1 cellular context compared by ENCODE assay signal in the genomic region with DNA sequence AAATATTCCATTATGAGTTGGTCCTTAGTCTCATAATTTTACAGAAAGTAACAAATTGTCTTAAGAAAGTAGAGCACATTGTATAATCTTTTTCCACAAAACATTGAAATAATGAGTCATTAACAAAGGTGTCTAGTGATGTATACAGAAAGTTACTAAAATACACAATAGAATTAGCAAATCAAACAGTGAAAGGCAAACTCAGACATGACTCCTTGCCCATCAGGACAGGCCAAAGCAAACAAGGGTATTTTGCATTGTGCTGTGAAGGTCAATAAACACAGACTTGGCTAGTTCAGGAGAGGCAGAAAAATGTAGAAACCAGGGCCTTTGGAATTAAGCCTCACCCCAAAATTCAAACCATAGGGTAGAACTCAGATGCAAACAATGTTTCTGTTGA.
TF ChIP-seq lines count a peak whose summit lies in the region.

No MANE protein-coding gene starts in this region.

TF ChIP-seq in HepG2, 621 proteins besides CTCF, POLR2A, EP300 and RAD21 (continues in another document):
- TF ChIP-seq, protein P1, sequence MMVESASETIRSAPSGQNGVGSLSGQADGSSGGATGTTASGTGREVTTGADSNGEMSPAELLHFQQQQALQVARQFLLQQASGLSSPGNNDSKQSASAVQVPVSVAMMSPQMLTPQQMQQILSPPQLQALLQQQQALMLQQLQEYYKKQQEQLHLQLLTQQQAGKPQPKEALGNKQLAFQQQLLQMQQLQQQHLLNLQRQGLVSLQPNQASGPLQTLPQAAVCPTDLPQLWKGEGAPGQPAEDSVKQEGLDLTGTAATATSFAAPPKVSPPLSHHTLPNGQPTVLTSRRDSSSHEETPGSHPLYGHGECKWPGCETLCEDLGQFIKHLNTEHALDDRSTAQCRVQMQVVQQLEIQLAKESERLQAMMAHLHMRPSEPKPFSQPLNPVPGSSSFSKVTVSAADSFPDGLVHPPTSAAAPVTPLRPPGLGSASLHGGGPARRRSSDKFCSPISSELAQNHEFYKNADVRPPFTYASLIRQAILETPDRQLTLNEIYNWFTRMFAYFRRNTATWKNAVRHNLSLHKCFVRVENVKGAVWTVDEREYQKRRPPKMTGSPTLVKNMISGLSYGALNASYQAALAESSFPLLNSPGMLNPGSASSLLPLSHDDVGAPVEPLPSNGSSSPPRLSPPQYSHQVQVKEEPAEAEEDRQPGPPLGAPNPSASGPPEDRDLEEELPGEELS (CRISPR knock-in tag; IDR thresholded peaks at IDR 0.05): peak; percentile 84
- TF ChIP-seq ZNF292 (CRISPR knock-in tag; IDR thresholded peaks at IDR 0.05; ENCODE audit: borderline replicate concordance, low read depth): no peak
- 0 out of 2 replicates have a peak, but pooled peaks have one; percentile 40 for TF ChIP-seq GFI1 (CRISPR knock-in tag; IDR thresholded peaks at IDR 0.05; ENCODE audit: borderline replicate concordance)
- TF ChIP-seq, protein P2, sequence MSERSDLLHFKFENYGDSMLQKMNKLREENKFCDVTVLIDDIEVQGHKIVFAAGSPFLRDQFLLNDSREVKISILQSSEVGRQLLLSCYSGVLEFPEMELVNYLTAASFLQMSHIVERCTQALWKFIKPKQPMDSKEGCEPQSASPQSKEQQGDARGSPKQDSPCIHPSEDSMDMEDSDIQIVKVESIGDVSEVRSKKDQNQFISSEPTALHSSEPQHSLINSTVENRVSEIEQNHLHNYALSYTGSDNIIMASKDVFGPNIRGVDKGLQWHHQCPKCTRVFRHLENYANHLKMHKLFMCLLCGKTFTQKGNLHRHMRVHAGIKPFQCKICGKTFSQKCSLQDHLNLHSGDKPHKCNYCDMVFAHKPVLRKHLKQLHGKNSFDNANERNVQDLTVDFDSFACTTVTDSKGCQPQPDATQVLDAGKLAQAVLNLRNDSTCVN (CRISPR knock-in tag; IDR thresholded peaks at IDR 0.05; ENCODE audit: borderline replicate concordance): no peak
- TF ChIP-seq ELF3 (CRISPR knock-in tag; IDR thresholded peaks at IDR 0.05): peak; percentile 27; the same call in 1 of the 2 replicates
- peak; percentile 59; the same call in 1 of the 2 replicates for TF ChIP-seq HDAC2 (CRISPR knock-in tag; IDR thresholded peaks at IDR 0.05)
- no peak for TF ChIP-seq ZNF496 (CRISPR knock-in tag; IDR thresholded peaks at IDR 0.05; ENCODE audit: insufficient replicate concordance)
- peak; percentile 61; the same call in 1 of the 2 replicates for TF ChIP-seq FOXO1 (CRISPR knock-in tag; IDR thresholded peaks at IDR 0.05)
- peak; percentile 49 for TF ChIP-seq TEAD3 (CRISPR knock-in tag; optimal IDR thresholded peaks at IDR 0.05; ENCODE audit: borderline replicate concordance)
- TF ChIP-seq NFYB (CRISPR knock-in tag; IDR thresholded peaks at IDR 0.05): no peak
- TF ChIP-seq, protein P3, sequence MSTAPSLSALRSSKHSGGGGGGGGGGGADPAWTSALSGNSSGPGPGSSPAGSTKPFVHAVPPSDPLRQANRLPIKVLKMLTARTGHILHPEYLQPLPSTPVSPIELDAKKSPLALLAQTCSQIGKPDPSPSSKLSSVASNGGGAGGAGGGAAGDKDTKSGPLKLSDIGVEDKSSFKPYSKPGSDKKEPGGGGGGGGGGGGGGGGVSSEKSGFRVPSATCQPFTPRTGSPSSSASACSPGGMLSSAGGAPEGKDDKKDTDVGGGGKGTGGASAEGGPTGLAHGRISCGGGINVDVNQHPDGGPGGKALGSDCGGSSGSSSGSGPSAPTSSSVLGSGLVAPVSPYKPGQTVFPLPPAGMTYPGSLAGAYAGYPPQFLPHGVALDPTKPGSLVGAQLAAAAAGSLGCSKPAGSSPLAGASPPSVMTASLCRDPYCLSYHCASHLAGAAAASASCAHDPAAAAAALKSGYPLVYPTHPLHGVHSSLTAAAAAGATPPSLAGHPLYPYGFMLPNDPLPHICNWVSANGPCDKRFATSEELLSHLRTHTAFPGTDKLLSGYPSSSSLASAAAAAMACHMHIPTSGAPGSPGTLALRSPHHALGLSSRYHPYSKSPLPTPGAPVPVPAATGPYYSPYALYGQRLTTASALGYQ (CRISPR knock-in tag; IDR thresholded peaks at IDR 0.05): peak; percentile 62; the same call in 1 of the 2 replicates
- TF ChIP-seq SOX5 (CRISPR knock-in tag; IDR thresholded peaks at IDR 0.05; ENCODE audit: borderline replicate concordance): peak; percentile 84
- TF ChIP-seq ISL2 (CRISPR knock-in tag; IDR thresholded peaks at IDR 0.05): 0 out of 2 replicates have a peak, but pooled peaks have one; percentile 28
- no peak for TF ChIP-seq RCOR2 (CRISPR knock-in tag; IDR thresholded peaks at IDR 0.05)
- 0 out of 2 replicates have a peak, but pooled peaks have one; percentile 53 for TF ChIP-seq FOXJ3 (CRISPR knock-in tag; IDR thresholded peaks at IDR 0.05; ENCODE audit: borderline replicate concordance)
- peak; percentile 54; the same call in 1 of the 2 replicates for TF ChIP-seq FOXA1 (IDR thresholded peaks at IDR 0.05)
- TF ChIP-seq FOXA1 (CRISPR knock-in tag; IDR thresholded peaks at IDR 0.05): peak; percentile 82
- no peak for TF ChIP-seq AHR (CRISPR knock-in tag; IDR thresholded peaks at IDR 0.05)
- TF ChIP-seq ZNF30 (CRISPR knock-in tag; IDR thresholded peaks at IDR 0.05): no peak
- TF ChIP-seq, protein P4, sequence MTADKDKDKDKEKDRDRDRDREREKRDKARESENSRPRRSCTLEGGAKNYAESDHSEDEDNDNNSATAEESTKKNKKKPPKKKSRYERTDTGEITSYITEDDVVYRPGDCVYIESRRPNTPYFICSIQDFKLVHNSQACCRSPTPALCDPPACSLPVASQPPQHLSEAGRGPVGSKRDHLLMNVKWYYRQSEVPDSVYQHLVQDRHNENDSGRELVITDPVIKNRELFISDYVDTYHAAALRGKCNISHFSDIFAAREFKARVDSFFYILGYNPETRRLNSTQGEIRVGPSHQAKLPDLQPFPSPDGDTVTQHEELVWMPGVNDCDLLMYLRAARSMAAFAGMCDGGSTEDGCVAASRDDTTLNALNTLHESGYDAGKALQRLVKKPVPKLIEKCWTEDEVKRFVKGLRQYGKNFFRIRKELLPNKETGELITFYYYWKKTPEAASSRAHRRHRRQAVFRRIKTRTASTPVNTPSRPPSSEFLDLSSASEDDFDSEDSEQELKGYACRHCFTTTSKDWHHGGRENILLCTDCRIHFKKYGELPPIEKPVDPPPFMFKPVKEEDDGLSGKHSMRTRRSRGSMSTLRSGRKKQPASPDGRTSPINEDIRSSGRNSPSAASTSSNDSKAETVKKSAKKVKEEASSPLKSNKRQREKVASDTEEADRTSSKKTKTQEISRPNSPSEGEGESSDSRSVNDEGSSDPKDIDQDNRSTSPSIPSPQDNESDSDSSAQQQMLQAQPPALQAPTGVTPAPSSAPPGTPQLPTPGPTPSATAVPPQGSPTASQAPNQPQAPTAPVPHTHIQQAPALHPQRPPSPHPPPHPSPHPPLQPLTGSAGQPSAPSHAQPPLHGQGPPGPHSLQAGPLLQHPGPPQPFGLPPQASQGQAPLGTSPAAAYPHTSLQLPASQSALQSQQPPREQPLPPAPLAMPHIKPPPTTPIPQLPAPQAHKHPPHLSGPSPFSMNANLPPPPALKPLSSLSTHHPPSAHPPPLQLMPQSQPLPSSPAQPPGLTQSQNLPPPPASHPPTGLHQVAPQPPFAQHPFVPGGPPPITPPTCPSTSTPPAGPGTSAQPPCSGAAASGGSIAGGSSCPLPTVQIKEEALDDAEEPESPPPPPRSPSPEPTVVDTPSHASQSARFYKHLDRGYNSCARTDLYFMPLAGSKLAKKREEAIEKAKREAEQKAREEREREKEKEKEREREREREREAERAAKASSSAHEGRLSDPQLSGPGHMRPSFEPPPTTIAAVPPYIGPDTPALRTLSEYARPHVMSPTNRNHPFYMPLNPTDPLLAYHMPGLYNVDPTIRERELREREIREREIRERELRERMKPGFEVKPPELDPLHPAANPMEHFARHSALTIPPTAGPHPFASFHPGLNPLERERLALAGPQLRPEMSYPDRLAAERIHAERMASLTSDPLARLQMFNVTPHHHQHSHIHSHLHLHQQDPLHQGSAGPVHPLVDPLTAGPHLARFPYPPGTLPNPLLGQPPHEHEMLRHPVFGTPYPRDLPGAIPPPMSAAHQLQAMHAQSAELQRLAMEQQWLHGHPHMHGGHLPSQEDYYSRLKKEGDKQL (CRISPR knock-in tag; IDR thresholded peaks at IDR 0.05; ENCODE audit: low read depth): peak; percentile 86
- TF ChIP-seq NCOR1 (IDR thresholded peaks at IDR 0.05; ENCODE audit: borderline replicate concordance, low read length): no peak
- TF ChIP-seq TBX2 (CRISPR knock-in tag; IDR thresholded peaks at IDR 0.05; ENCODE audit: borderline replicate concordance): peak; percentile 81
- TF ChIP-seq CREM (IDR thresholded peaks at IDR 0.05): peak; percentile 21; the same call in 1 of the 2 replicates
- no peak for TF ChIP-seq CREM (CRISPR knock-in tag; IDR thresholded peaks at IDR 0.05)
- peak; percentile 95 for TF ChIP-seq TBX3 (IDR thresholded peaks at IDR 0.05; ENCODE audit: borderline replicate concordance)
- TF ChIP-seq NCOA2 (CRISPR knock-in tag; IDR thresholded peaks at IDR 0.05): peak; percentile 58
- TF ChIP-seq, protein P5, sequence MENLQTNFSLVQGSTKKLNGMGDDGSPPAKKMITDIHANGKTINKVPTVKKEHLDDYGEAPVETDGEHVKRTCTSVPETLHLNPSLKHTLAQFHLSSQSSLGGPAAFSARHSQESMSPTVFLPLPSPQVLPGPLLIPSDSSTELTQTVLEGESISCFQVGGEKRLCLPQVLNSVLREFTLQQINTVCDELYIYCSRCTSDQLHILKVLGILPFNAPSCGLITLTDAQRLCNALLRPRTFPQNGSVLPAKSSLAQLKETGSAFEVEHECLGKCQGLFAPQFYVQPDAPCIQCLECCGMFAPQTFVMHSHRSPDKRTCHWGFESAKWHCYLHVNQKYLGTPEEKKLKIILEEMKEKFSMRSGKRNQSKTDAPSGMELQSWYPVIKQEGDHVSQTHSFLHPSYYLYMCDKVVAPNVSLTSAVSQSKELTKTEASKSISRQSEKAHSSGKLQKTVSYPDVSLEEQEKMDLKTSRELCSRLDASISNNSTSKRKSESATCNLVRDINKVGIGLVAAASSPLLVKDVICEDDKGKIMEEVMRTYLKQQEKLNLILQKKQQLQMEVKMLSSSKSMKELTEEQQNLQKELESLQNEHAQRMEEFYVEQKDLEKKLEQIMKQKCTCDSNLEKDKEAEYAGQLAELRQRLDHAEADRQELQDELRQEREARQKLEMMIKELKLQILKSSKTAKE (CRISPR knock-in tag; IDR thresholded peaks at IDR 0.05; ENCODE audit: borderline replicate concordance): peak; percentile 67; the same call in 1 of the 2 replicates
- TF ChIP-seq SIX1 (CRISPR knock-in tag; IDR thresholded peaks at IDR 0.05; ENCODE audit: borderline replicate concordance): peak; percentile 16; the same call in 1 of the 2 replicates
- TF ChIP-seq FOSL2 (CRISPR knock-in tag; IDR thresholded peaks at IDR 0.05): peak; percentile 69
- TF ChIP-seq BCL6 (CRISPR knock-in tag; IDR thresholded peaks at IDR 0.05): peak; percentile 78; the same call in 1 of the 2 replicates
- peak; percentile 23; the same call in 1 of the 2 replicates for TF ChIP-seq SALL1 (CRISPR knock-in tag; IDR thresholded peaks at IDR 0.05)
- TF ChIP-seq ZBTB21 (CRISPR knock-in tag; IDR thresholded peaks at IDR 0.05): no peak
- TF ChIP-seq RXRB (CRISPR knock-in tag; IDR thresholded peaks at IDR 0.05; ENCODE audit: borderline replicate concordance): peak; percentile 62
- no peak for TF ChIP-seq SIN3B (IDR thresholded peaks at IDR 0.05; ENCODE audit: low read length)
- TF ChIP-seq, protein P6, sequence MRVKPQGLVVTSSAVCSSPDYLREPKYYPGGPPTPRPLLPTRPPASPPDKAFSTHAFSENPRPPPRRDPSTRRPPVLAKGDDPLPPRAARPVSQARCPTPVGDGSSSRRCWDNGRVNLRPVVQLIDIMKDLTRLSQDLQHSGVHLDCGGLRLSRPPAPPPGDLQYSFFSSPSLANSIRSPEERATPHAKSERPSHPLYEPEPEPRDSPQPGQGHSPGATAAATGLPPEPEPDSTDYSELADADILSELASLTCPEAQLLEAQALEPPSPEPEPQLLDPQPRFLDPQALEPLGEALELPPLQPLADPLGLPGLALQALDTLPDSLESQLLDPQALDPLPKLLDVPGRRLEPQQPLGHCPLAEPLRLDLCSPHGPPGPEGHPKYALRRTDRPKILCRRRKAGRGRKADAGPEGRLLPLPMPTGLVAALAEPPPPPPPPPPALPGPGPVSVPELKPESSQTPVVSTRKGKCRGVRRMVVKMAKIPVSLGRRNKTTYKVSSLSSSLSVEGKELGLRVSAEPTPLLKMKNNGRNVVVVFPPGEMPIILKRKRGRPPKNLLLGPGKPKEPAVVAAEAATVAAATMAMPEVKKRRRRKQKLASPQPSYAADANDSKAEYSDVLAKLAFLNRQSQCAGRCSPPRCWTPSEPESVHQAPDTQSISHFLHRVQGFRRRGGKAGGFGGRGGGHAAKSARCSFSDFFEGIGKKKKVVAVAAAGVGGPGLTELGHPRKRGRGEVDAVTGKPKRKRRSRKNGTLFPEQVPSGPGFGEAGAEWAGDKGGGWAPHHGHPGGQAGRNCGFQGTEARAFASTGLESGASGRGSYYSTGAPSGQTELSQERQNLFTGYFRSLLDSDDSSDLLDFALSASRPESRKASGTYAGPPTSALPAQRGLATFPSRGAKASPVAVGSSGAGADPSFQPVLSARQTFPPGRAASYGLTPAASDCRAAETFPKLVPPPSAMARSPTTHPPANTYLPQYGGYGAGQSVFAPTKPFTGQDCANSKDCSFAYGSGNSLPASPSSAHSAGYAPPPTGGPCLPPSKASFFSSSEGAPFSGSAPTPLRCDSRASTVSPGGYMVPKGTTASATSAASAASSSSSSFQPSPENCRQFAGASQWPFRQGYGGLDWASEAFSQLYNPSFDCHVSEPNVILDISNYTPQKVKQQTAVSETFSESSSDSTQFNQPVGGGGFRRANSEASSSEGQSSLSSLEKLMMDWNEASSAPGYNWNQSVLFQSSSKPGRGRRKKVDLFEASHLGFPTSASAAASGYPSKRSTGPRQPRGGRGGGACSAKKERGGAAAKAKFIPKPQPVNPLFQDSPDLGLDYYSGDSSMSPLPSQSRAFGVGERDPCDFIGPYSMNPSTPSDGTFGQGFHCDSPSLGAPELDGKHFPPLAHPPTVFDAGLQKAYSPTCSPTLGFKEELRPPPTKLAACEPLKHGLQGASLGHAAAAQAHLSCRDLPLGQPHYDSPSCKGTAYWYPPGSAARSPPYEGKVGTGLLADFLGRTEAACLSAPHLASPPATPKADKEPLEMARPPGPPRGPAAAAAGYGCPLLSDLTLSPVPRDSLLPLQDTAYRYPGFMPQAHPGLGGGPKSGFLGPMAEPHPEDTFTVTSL (CRISPR knock-in tag; IDR thresholded peaks at IDR 0.05; ENCODE audit: borderline replicate concordance): peak; percentile 68; the same call in 1 of the 2 replicates
- TF ChIP-seq PHF21A (CRISPR knock-in tag; IDR thresholded peaks at IDR 0.05): 0 out of 2 replicates have a peak, but pooled peaks have one; percentile 36
- TF ChIP-seq FOXP1 (IDR thresholded peaks at IDR 0.05): no peak
- TF ChIP-seq FOXP1 (CRISPR knock-in tag; IDR thresholded peaks at IDR 0.05): peak; percentile 91
- peak; percentile 49; the same call in 1 of the 2 replicates for TF ChIP-seq SAP130 (CRISPR knock-in tag; IDR thresholded peaks at IDR 0.05; ENCODE audit: low read depth)
- TF ChIP-seq, protein P7, sequence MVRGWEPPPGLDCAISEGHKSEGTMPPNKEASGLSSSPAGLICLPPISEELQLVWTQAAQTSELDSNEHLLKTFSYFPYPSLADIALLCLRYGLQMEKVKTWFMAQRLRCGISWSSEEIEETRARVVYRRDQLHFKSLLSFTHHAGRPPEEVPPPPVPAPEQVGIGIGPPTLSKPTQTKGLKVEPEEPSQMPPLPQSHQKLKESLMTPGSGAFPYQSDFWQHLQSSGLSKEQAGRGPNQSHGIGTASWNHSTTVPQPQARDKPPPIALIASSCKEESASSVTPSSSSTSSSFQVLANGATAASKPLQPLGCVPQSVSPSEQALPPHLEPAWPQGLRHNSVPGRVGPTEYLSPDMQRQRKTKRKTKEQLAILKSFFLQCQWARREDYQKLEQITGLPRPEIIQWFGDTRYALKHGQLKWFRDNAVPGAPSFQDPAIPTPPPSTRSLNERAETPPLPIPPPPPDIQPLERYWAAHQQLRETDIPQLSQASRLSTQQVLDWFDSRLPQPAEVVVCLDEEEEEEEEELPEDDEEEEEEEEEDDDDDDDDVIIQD (CRISPR knock-in tag; IDR thresholded peaks at IDR 0.05; ENCODE audit: low read depth): 0 out of 2 replicates have a peak, but pooled peaks have one; percentile 37
